Comparison of ENCODE assay signal across 25 cellular contexts in genomic region chr22:50317178-50317577, GRCh38. TPM values are rescaled to one million over a fixed set of nuclear protein-coding genes. Genes with fewer than 3 reads are reported as not detected.
DNase-seq lines count a peak whose midpoint lies in the region; ATAC-seq and TF ChIP-seq lines count a peak whose summit lies in the region.
"Had no signal": no experiment of that assay in that cellular context is flagged by ENCODE, and none has a peak within 500 bp of the region (broad histone marks: within the 10 kb centered on the region; RNA-seq: fewer than 3 reads in every experiment).

No MANE protein-coding gene starts in this region.

- H2AFZ ChIP-seq in osteoblast (ENCODE audit: low read length): no peak overlapping the region

- H3K9me3 ChIP-seq in osteoblast (ENCODE audit: low read depth, low read length): no peaks in the 10 kb centered on the region
- H3K9me3 ChIP-seq: upper lobe of left lung had no signal

- H3K36me3 ChIP-seq in osteoblast (ENCODE audit: insufficient read depth, low read length): no peaks in the 10 kb centered on the region
- H3K36me3 ChIP-seq: upper lobe of left lung had no signal

- H4K20me1 ChIP-seq in osteoblast (ENCODE audit: insufficient read depth, low read length): no peaks in the 10 kb centered on the region

- no peak overlapping the region for H3K4me2 ChIP-seq in osteoblast (ENCODE audit: insufficient read depth, low read length)
- H3K4me2 ChIP-seq: smooth muscle cell had no signal

- no peaks in the 10 kb centered on the region for H3K79me2 ChIP-seq in osteoblast (ENCODE audit: insufficient read depth, low read length)

- H3K4me3 ChIP-seq in osteoblast (ENCODE audit: insufficient read depth, low read length): no peak overlapping the region
- H3K4me3 ChIP-seq: smooth muscle cell, upper lobe of left lung had no signal

- H3K27me3 ChIP-seq in foreskin keratinocyte (no peaks in the 10 kb centered on the region), osteoblast (ENCODE audit: insufficient read depth, low read length) (no peaks in the 10 kb centered on the region)
- H3K27me3 ChIP-seq: upper lobe of left lung had no signal

- ATAC-seq in foreskin keratinocyte (peak; percentile 44), HG03139 (IDR thresholded peaks at IDR 0.05; ENCODE audit: unreplicated experiment) (no peak), HG02763 (IDR thresholded peaks at IDR 0.05; ENCODE audit: unreplicated experiment) (no peak), HG03097 (IDR thresholded peaks at IDR 0.05; ENCODE audit: low FRiP score, unreplicated experiment) (no peak)
- ATAC-seq: CD8-positive, alpha-beta T cell; left cardiac atrium; PC-3; right cardiac atrium had no signal

- DNase-seq in NCI-H748 (lab: John Stamatoyannopoulos, UW; ENCODE audit: unreplicated experiment): peak; percentile 46
- DNase-seq in NCI-H748 treated with DMSO at 0.1 percent for 48 hours (lab: John Stamatoyannopoulos, UW): no peak
- peak; percentile 6 for DNase-seq in GM20000 (ENCODE audit: low spot score)
- no peak for DNase-seq in foreskin keratinocyte
- peak; percentile 72 for DNase-seq in osteoblast (ENCODE audit: insufficient read length, low spot score, missing footprints)
- DNase-seq: activated CD4-positive, alpha-beta T cell treated with anti-CD3 and anti-CD28 coated beads for 48 hours; CD8-positive, alpha-beta T cell; GOT3; KBM-7; left cardiac atrium; NCI-H1105; NCI-H187; NCI-H2171 treated with DMSO at 0.1 percent for 48 hours; NCI-H510A; NK-92 treated with Interleukin-12 subunit alpha and Interleukin-12 subunit beta, amount 100 ng/mL, for 24 hours; PC-3; right cardiac atrium; SHP77 treated with DMSO at 0.1 percent for 48 hours; stimulated activated naive CD4-positive, alpha-beta T cell; SW 1271 had no signal

- H3K4me1 ChIP-seq in foreskin keratinocyte (no peaks in the 10 kb centered on the region), osteoblast (ENCODE audit: insufficient read depth, low read length) (no peaks in the 10 kb centered on the region)

- TF ChIP-seq CTCF in GM20000 (IDR thresholded peaks at IDR 0.05; ENCODE audit: extremely low read depth, missing control alignments) (no peak), foreskin keratinocyte (conservative IDR thresholded peaks at IDR 0.05) (no peak), osteoblast (IDR thresholded peaks at IDR 0.05; ENCODE audit: extremely low read depth, low read depth, low read length) (no peak)

- H3K27ac ChIP-seq in foreskin keratinocyte (no peak overlapping the region), osteoblast (ENCODE audit: low read depth, low read length) (no peak overlapping the region)
- H3K27ac ChIP-seq: upper lobe of left lung had no signal

RNA-seq across cellular contexts. Expression of gene DENND6B, which starts 9.6 kb away (rescaled TPM):
- total RNA-seq in foreskin keratinocyte (0.42 and 0.54 TPM in 2 replicates), osteoblast (5.9 and 6.5 TPM in 2 replicates)
- 0.45 and 1.0 TPM in 2 replicates for polyA plus RNA-seq in foreskin keratinocyte

RNA-seq across cellular contexts. Expression of gene PLXNB2, which starts 9.7 kb away (rescaled TPM):
- total RNA-seq in foreskin keratinocyte: 109 TPM in 2 replicates
- 81.8 and 96.0 TPM in 2 replicates for polyA plus RNA-seq in foreskin keratinocyte
- total RNA-seq in osteoblast: 166 and 209 TPM in 2 replicates

RNA-seq across cellular contexts. Expression of gene PPP6R2, which starts 25.9 kb away (rescaled TPM):
- total RNA-seq in foreskin keratinocyte: 34.2 and 34.7 TPM in 2 replicates
- 25.7 and 26.2 TPM in 2 replicates for polyA plus RNA-seq in foreskin keratinocyte
- total RNA-seq in osteoblast: 51.0 and 61.2 TPM in 2 replicates

RNA-seq across cellular contexts. Expression of gene MAPK11, which starts 47.0 kb away (rescaled TPM):
- total RNA-seq in foreskin keratinocyte (4.6 and 6.3 TPM in 2 replicates), osteoblast (2.9 and 6.2 TPM in 2 replicates)
- polyA plus RNA-seq in foreskin keratinocyte: 6.1 and 8.5 TPM in 2 replicates

RNA-seq across cellular contexts. Expression of gene MAPK12, which starts 55.7 kb away (rescaled TPM):
- total RNA-seq in foreskin keratinocyte (13.8 and 20.4 TPM in 2 replicates), osteoblast (24.8 and 34.0 TPM in 2 replicates)
- 15.0 and 25.3 TPM in 2 replicates for polyA plus RNA-seq in foreskin keratinocyte

Comparison
In these comparisons a context has a peak if more than half of its experiments do, and no peak if none do; other contexts are left out.
1. DNase-seq: peak in NCI-H748 (single experiment), GM20000 (single experiment) and osteoblast (single experiment); none in NCI-H748 treated with DMSO at 0.1 percent for 48 hours (single experiment) and foreskin keratinocyte (0 of 2).